17 cellular contexts compared by ENCODE assay signal in genomic region chr13:51231456-51231855, GRCh38. TPM values are rescaled to one million over a fixed set of nuclear protein-coding genes. Genes with fewer than 3 reads are reported as not detected.
DNase-seq lines count a peak whose midpoint lies in the region; ATAC-seq, FAIRE-seq and TF ChIP-seq lines count a peak whose summit lies in the region.
"Had no signal": no experiment of that assay in that cellular context is flagged by ENCODE, and none has a peak within 500 bp of the region (broad histone marks: within the 10 kb centered on the region; RNA-seq: fewer than 3 reads in every experiment).

No MANE protein-coding gene starts in this region.

- H3K56ac ChIP-seq in H9 (ENCODE audit: insufficient read length, low read depth, low read length): no peak overlapping the region

- H3K27me3 ChIP-seq in H9 (ENCODE audit: insufficient read depth, low read length) (no peaks in the 10 kb centered on the region), bronchial epithelial cell (ENCODE audit: control insufficient read depth, insufficient read depth, low read length) (peaks cover 4% of the 10 kb centered on the region), muscle layer of duodenum (ENCODE audit: low read depth, low read length) (no peaks in the 10 kb centered on the region), stomach (no peaks in the 10 kb centered on the region)

- H3K36me3 ChIP-seq in bronchial epithelial cell (ENCODE audit: control insufficient read depth, insufficient read depth, low read length) (no peaks in the 10 kb centered on the region), muscle layer of duodenum (ENCODE audit: control insufficient read depth in 1 of 2, insufficient read depth in 2 of 2, low read length in 2 of 2) (no peaks in the 10 kb centered on the region), stomach (peaks cover 0 to 6% (median 0%) of the 10 kb centered on the region in 4 donors)

- no peaks in the 10 kb centered on the region for H3K9me3 Mint-ChIP-seq in H9

- H3K4me2 ChIP-seq in H9 (ENCODE audit: insufficient read depth, insufficient read length, low read length): no peak overlapping the region
- H3K4me2 ChIP-seq: A549 had no signal

- no peak for TF ChIP-seq EP300 in stomach (IDR thresholded peaks at IDR 0.05)

- no peak overlapping the region for H3K9ac ChIP-seq in H9 (ENCODE audit: extremely low read depth, insufficient read length, low read length)

- no peaks in the 10 kb centered on the region for H3K23me2 ChIP-seq in H9 (ENCODE audit: insufficient read length, low read depth, low read length, poor library complexity, severe bottlenecking)

- no peak overlapping the region for H2BK20ac ChIP-seq in H9 (ENCODE audit: low read depth, low read length, poor library complexity, severe bottlenecking)

- FAIRE-seq in bronchial epithelial cell (lab: Jason Lieb, UNC): peak; percentile 13
- FAIRE-seq: A549 had no signal

- no peak overlapping the region for H2BK120ac ChIP-seq in H9 (ENCODE audit: low read depth, low read length, poor library complexity, severe bottlenecking)

- H2AK5ac ChIP-seq in H9 (ENCODE audit: insufficient read length, low read length): no peak overlapping the region

- H3K4me3 ChIP-seq in bronchial epithelial cell (ENCODE audit: low read depth, low read length) (no peak overlapping the region), muscle layer of duodenum (ENCODE audit: low read depth in 1 of 2, low read length in 2 of 2) (no peak overlapping the region), stomach (no peak overlapping the region)
- H3K4me3 ChIP-seq: A549 had no signal

- H3K18ac ChIP-seq in H9 (ENCODE audit: insufficient read length, low read depth, low read length): no peak overlapping the region

- intact Hi-C loops in stomach (cut with DNase I; ENCODE audit: low total_unique reads): no loop called here

- H3K4ac ChIP-seq in H9 (ENCODE audit: low read depth, low read length): no peak overlapping the region

- TF ChIP-seq CTCF in H9 (conservative IDR thresholded peaks at IDR 0.05) (no peak), bronchial epithelial cell (IDR thresholded peaks at IDR 0.05; ENCODE audit: insufficient read depth, low read length, severe bottlenecking) (no peak), stomach (IDR thresholded peaks at IDR 0.05) (no peak)

- H3K79me2 ChIP-seq in H9 (ENCODE audit: insufficient read depth, low read length): peaks cover 8% of the 10 kb centered on the region; the same call in 1 of the 2 replicates

- no peak for ATAC-seq in HG03139 (IDR thresholded peaks at IDR 0.05; ENCODE audit: unreplicated experiment)
- ATAC-seq in stimulated activated naive CD8-positive, alpha-beta T cell treated with anti-CD3 and anti-CD28 coated beads, Interleukin-15, Interleukin-2, amounts not matched to agents 100 U/mL and 50 U/mL, for 24 hours: no peak
- ATAC-seq: A549 had no signal

- DNase-seq in H9 (peak; percentile 12), bronchial epithelial cell (ENCODE audit: low read depth) (no peak), stomach (no peak), RPMI8226 (no peak)
- DNase-seq in activated CD4-positive, alpha-beta T cell treated with anti-CD3 and anti-CD28 coated beads, Interleukin-2, amount 50 U/mL, for 1 hour: no peak
- no peak for DNase-seq in stimulated activated naive CD8-positive, alpha-beta T cell treated with anti-CD3 and anti-CD28 coated beads, Interleukin-15, Interleukin-2, amounts not matched to agents 100 U/mL and 50 U/mL, for 24 hours
- DNase-seq: DMS53, GF-D8, Kasumi-1, NCI-H187, NCI-H446 treated with DMSO at 0.1 percent for 48 hours, NCI-H526 treated with DMSO at 0.1 percent for 48 hours, SHP77 treated with DMSO at 0.1 percent for 48 hours had no signal

- H3K4me3 Mint-ChIP-seq in H9: no peak overlapping the region

- peak overlapping the region in 2 of 3 experiments; percentile 2 to 70; a peak in 2 of 7 replicates for H3K27ac Mint-ChIP-seq in H9
- H3K27ac Mint-ChIP-seq: B cell had no signal

- H3K79me1 ChIP-seq in H9 (ENCODE audit: insufficient read depth, low read depth, low read length, poor library complexity, severe bottlenecking): peaks cover 3% of the 10 kb centered on the region

- H4K8ac ChIP-seq in H9 (replicated peaks; ENCODE audit: insufficient read length, low read depth, low read length): no peak overlapping the region

- no peak overlapping the region for H4K5ac ChIP-seq in H9 (ENCODE audit: insufficient read length, low read depth, low read length)

- H2BK5ac ChIP-seq in H9 (ENCODE audit: insufficient read length, low read length): no peak overlapping the region

- WGBS in H9 (ENCODE audit: extremely low coverage, insufficient read length, low lambda C conversion rate): no CpG with 5 or more reads among the region's 2 CpGs
- 90 to 99% (median 97%) methylated on average over 2 of the region's 2 CpGs for WGBS in stomach, 5 donors

- no peaks in the 10 kb centered on the region for H4K20me1 ChIP-seq in H9 (ENCODE audit: control insufficient read depth, insufficient read depth, insufficient read length)

- H3K4me1 ChIP-seq in H9 (ENCODE audit: insufficient read depth, low read length) (peaks cover 10% of the 10 kb centered on the region), muscle layer of duodenum (ENCODE audit: control insufficient read depth in 1 of 2, insufficient read depth in 2 of 2, low read length in 2 of 2) (peaks cover 19 to 38% of the 10 kb centered on the region in 2 donors), stomach (peaks cover 4 to 38% (median 16%) of the 10 kb centered on the region in 4 donors)
- H3K4me1 ChIP-seq: A549 had no signal

- H2AFZ ChIP-seq in H9 (ENCODE audit: low read length): no peak overlapping the region

- H2BK15ac ChIP-seq in H9 (ENCODE audit: low read depth, low read length): no peak overlapping the region

- H3K27me3 Mint-ChIP-seq in H9 (ENCODE audit: low read depth): no peaks in the 10 kb centered on the region

- H3K4me1 Mint-ChIP-seq in H9: peaks cover 61% of the 10 kb centered on the region in 2 experiments
- H3K4me1 Mint-ChIP-seq: B cell had no signal

- no peak for TF ChIP-seq POLR2A in stomach (IDR thresholded peaks at IDR 0.05)

- no peak overlapping the region for H3T11ph ChIP-seq in H9 (ENCODE audit: low read length)

- no peak overlapping the region for H2BK12ac ChIP-seq in H9 (ENCODE audit: insufficient read length, low read depth, low read length)

- no peaks in the 10 kb centered on the region for H3K9me3 ChIP-seq in H9 (ENCODE audit: control insufficient read depth, low read depth, low read length)
- H3K9me3 ChIP-seq in muscle layer of duodenum (ENCODE audit: control insufficient read depth in 1 of 2, low read length in 2 of 2): no peaks in the 10 kb centered on the region
- H3K9me3 ChIP-seq in stomach: no peaks in the 10 kb centered on the region
- H3K9me3 ChIP-seq: A549 had no signal

- H3K14ac ChIP-seq in H9 (ENCODE audit: insufficient read depth, low read length): no peak overlapping the region

- no peak overlapping the region for H3K27ac ChIP-seq in H9 (ENCODE audit: insufficient read length, low read depth, low read length)
- peak overlapping the region; percentile 88 for H3K27ac ChIP-seq in muscle layer of duodenum (ENCODE audit: low read length)
- peak overlapping the region in 3 of 5 donors; percentile 66 to 81 (median 70) for H3K27ac ChIP-seq in stomach
- H3K27ac ChIP-seq: A549 had no signal

- no peak overlapping the region for H3K23ac ChIP-seq in H9 (ENCODE audit: insufficient read length, low read depth, low read length)

- H4K91ac ChIP-seq in H9 (ENCODE audit: insufficient read length, low read depth, low read length): no peak overlapping the region

- peaks cover 26 to 58% (median 53%) of the 10 kb centered on the region in 3 experiments for H3K36me3 Mint-ChIP-seq in H9 (ENCODE audit: insufficient read depth in 1 of 3, low read depth in 3 of 3)

RNA-seq across cellular contexts. Expression of gene FAM124A, which starts 9.3 kb away (rescaled TPM):
- total RNA-seq in H9 (2021) (40.1 and 41.9 TPM in 2 replicates), bronchial epithelial cell (not detected in 2 replicates), stomach (10 to 100 TPM in 1 of 5 donors, 1 to 10 TPM in 4; 2.4 to 21.0 (median 2.9) TPM)
- 1 to 10 TPM in 1 of 3 donors, under 1 TPM in 2; 0.46 to 1.9 (median 0.62) TPM for polyA plus RNA-seq in stomach
